In genomic region chr3:196462680-196463477, GRCh38 we compare ENCODE assay signal across 14 cellular contexts. TPM values are rescaled to one million over a fixed set of nuclear protein-coding genes. Genes with fewer than 3 reads are reported as not detected.
"Had no signal": no experiment of that assay in that cellular context is flagged by ENCODE, and none has a peak within 500 bp of the region (broad histone marks: within the 10 kb centered on the region; RNA-seq: fewer than 3 reads in every experiment).

No MANE protein-coding gene starts in this region.

RNA-seq across cellular contexts. Expression of gene SMCO1, which starts 52.3 kb away (rescaled TPM):
- total RNA-seq: dermis microvascular lymphatic vessel endothelial cell; endodermal cell; esophagus mucosa; esophagus squamous epithelium; glomerular endothelial cell; kidney epithelial cell; left lung; lower lobe of right lung; lung microvascular endothelial cell; mesenteric fat pad; mesothelial cell of epicardium; mucosa of descending colon; naive thymus-derived CD8-positive, alpha-beta T cell had no signal
- polyA plus RNA-seq: keratinocyte; naive thymus-derived CD8-positive, alpha-beta T cell had no signal
